ENCODE assay signal across 6 cellular contexts in genomic region chr4:88264338-88264737, GRCh38.
"Had no signal": no experiment of that assay in that cellular context is flagged by ENCODE, and none has a peak within 500 bp of the region (broad histone marks: within the 10 kb centered on the region; RNA-seq: fewer than 3 reads in every experiment).

No MANE protein-coding gene starts in this region.

- FAIRE-seq: HepG2, HTR-8/SVneo, K562 had no signal

- ATAC-seq: HepG2, K562 had no signal

- DNase-seq: IMR-90, KBM-7 had no signal

- H3K27ac ChIP-seq: HL-60 had no signal

- H3K4me3 ChIP-seq: K562 had no signal
